In the genomic region with DNA sequence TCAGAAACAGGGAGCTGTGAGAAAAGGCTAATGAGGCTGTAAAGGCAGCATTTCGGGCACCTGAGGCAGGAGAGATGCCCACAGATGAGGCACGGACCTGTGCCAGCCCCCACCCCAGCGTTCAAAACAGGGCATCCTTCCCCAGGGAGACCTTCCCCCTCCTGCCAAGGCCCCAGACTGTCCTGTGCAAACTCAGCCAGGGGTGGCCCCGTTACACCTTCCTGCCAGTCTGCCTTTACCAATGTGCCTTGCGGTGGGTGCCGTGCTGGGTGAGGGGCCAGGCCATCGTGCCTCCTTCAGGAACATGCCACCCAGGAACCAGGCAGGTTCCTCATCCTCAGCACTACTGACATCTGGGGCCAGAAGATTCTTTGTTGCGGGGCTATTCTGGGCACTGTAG, we compare ENCODE assay signal across 1 cellular context.
TF ChIP-seq lines count a peak whose summit lies in the region.

No MANE protein-coding gene starts in this region.

TF ChIP-seq in HepG2, 621 proteins besides CTCF, POLR2A, EP300 and RAD21:
- TF ChIP-seq CHD2 (IDR thresholded peaks at IDR 0.05; ENCODE audit: low read depth, low read length) (no peak), EEA1 (CRISPR knock-in tag; IDR thresholded peaks at IDR 0.05; ENCODE audit: borderline replicate concordance) (no peak), NCOA1 (CRISPR knock-in tag; IDR thresholded peaks at IDR 0.05) (no peak), ZNF737 (CRISPR knock-in tag; IDR thresholded peaks at IDR 0.05; ENCODE audit: borderline replicate concordance) (no peak), ZZZ3 (CRISPR knock-in tag; IDR thresholded peaks at IDR 0.05; ENCODE audit: borderline replicate concordance) (no peak), ZNF446 (CRISPR knock-in tag; IDR thresholded peaks at IDR 0.05) (no peak)
- TF ChIP-seq, protein P1, sequence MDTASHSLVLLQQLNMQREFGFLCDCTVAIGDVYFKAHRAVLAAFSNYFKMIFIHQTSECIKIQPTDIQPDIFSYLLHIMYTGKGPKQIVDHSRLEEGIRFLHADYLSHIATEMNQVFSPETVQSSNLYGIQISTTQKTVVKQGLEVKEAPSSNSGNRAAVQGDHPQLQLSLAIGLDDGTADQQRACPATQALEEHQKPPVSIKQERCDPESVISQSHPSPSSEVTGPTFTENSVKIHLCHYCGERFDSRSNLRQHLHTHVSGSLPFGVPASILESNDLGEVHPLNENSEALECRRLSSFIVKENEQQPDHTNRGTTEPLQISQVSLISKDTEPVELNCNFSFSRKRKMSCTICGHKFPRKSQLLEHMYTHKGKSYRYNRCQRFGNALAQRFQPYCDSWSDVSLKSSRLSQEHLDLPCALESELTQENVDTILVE (CRISPR knock-in tag; IDR thresholded peaks at IDR 0.05) = no peak
